In the genomic region with DNA sequence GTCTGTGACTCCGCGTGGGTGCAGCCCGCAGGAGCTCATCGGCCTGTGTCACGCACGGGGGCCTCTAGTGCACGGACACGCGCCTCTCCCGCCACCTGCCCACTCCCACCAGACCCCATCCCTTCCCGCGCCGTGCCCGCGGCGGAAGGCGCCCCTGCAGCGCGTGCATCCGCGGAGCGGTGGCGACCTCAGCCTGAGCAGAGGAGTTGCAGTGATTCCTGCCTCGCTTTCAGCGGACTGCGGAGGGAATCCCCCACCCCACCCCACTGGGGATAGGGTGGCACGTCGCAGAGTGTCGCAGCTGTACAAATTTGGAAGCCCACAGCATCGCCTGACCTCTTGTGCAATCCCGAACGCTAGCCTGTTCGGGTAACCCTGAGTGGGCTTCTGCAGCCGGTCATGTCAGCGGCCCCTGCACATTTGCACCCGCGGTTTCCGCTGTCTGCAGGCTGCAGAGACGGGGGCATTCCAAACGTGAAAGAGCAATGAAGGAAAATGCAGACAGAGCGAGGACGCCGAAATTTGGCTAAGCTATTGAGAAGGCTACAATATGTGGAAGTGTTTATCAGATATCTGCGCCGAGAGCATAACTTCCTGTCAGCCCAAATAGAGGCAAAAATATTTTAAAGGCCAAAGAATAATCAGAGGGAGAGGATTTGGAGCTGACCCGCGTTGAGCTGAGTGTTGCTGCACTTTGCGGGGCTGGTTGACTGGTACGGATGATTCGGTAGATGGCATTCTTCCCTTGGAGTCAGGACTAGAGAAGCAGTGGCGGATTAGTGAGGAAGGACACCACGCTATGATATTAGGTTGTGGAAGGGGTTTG, we compare ENCODE assay signal across 8 cellular contexts. TPM values are rescaled to one million over a fixed set of nuclear protein-coding genes. Genes with fewer than 3 reads are reported as not detected.
DNase-seq lines count a peak whose midpoint lies in the region; ATAC-seq and TF ChIP-seq lines count a peak whose summit lies in the region.

No MANE protein-coding gene starts in this region.

- H2AFZ ChIP-seq in ACC112 (ENCODE audit: low read length, unreplicated experiment) = peak overlapping the region; percentile 90

- H3K27me3 ChIP-seq in ACC112 (ENCODE audit: insufficient read depth, low read length) (no peaks in the 10 kb centered on the region), mononuclear cell (ENCODE audit: insufficient read depth, low read length) (peaks cover 62% of the 10 kb centered on the region), tibial nerve (no peaks in the 10 kb centered on the region)

- TF ChIP-seq POLR2A in GM18505 (IDR thresholded peaks at IDR 0.05; ENCODE audit: borderline replicate concordance, extremely low read depth, insufficient read depth, insufficient read length) = no peak
- TF ChIP-seq POLR2A in tibial nerve (IDR thresholded peaks at IDR 0.05) = no peak

- H3K4me3 ChIP-seq in ACC112 (ENCODE audit: low read depth, low read length) = peak overlapping the region; percentile 92
- H3K4me3 ChIP-seq in epithelial cell of esophagus (ENCODE audit: low read length) = no peak overlapping the region
- H3K4me3 ChIP-seq in mononuclear cell (ENCODE audit: low read length) = peak overlapping the region; percentile 32
- H3K4me3 ChIP-seq in tibial nerve = peak overlapping the region; percentile 50 to 91 (median 60)

- peaks cover 48 to 49% of the 10 kb centered on the region in 2 donors for H3K27me3 Mint-ChIP-seq in T-cell

- peak overlapping the region; percentile 55 to 74 (median 62) for H3K4me3 Mint-ChIP-seq in T-cell

- H3K9me3 ChIP-seq in mononuclear cell (ENCODE audit: low read depth, low read length) = no peaks in the 10 kb centered on the region
- no peaks in the 10 kb centered on the region for H3K9me3 ChIP-seq in tibial nerve

- ATAC-seq in GM18505 (IDR thresholded peaks at IDR 0.05; ENCODE audit: unreplicated experiment) (peak; percentile 20), HG03175 (IDR thresholded peaks at IDR 0.05; ENCODE audit: unreplicated experiment) (peak; percentile 17), T-cell (replicated peaks in 1 of 4) (peak; percentile 24 to 59 (median 29))

- no peaks in the 10 kb centered on the region for H3K36me3 Mint-ChIP-seq in T-cell

- 1% methylated on average over 35 to 47 of the region's 52 CpGs for WGBS in tibial nerve, 2 donors

- H3K27ac Mint-ChIP-seq in T-cell = no peak overlapping the region

- H3K79me2 ChIP-seq in ACC112 (ENCODE audit: control insufficient read depth, insufficient read depth, low read length, unreplicated experiment) = no peaks in the 10 kb centered on the region

- POLR2A ChIA-PET in T-cell (lab: Charles Lee) = no interaction called here

- H3K4me1 ChIP-seq in ACC112 (ENCODE audit: control insufficient read depth, insufficient read depth, low read length, unreplicated experiment) (peaks cover 36% of the 10 kb centered on the region), mononuclear cell (ENCODE audit: insufficient read depth, low read length) (peaks cover 28% of the 10 kb centered on the region), tibial nerve (peaks cover 0 to 25% (median 2%) of the 10 kb centered on the region in 4 donors)

- peak in 3 of 34 experiments; percentile 0 to 7 (median 1) for DNase-seq in T-cell
- peak; percentile 29 for DNase-seq in epithelial cell of esophagus (ENCODE audit: low read depth)
- DNase-seq in tibial nerve (ENCODE audit: low spot score in 2 of 2) = peak; percentile 15 to 49
- DNase-seq in HT-29 (ENCODE audit: low spot score) = no peak

- peaks cover 14 to 17% (median 16%) of the 10 kb centered on the region in 3 donors for H3K4me1 Mint-ChIP-seq in T-cell

- CTCF ChIA-PET in T-cell (lab: Charles Lee) = interaction anchor here in 1 of 2 donors (0.6 kb wide), 1 partner anchor 25 kb away, joined by 16 read pairs; no protein-coding TSS in a partner anchor

- no peaks in the 10 kb centered on the region for H3K9me3 Mint-ChIP-seq in T-cell

- H3K27ac ChIP-seq in ACC112 (ENCODE audit: low read depth, low read length) (no peak overlapping the region), tibial nerve (peak overlapping the region in 2 of 4 donors; percentile 8 to 80)

- H3K36me3 ChIP-seq in ACC112 (ENCODE audit: insufficient read depth, low read length) (no peaks in the 10 kb centered on the region), tibial nerve (no peaks in the 10 kb centered on the region)

- TF ChIP-seq EP300 in tibial nerve (IDR thresholded peaks at IDR 0.05) = no peak

- TF ChIP-seq CTCF in epithelial cell of esophagus (IDR thresholded peaks at IDR 0.05; ENCODE audit: insufficient read depth, low read depth, low read length, missing control alignments) = no peak
- TF ChIP-seq CTCF in tibial nerve (IDR thresholded peaks at IDR 0.05) = peak in 1 of 5 experiments; percentile 6

RNA-seq across cellular contexts. Expression of a gene that starts 0.6 kb away (rescaled TPM):
- under 1 TPM in 3 of 5 donors, not detected in 2; 0.03 to 0.09 (median 0.07) TPM for total RNA-seq in T-cell
- total RNA-seq in mononuclear cell = 0.21 TPM
- 10 to 100 TPM in 2 of 4 donors, 1 to 10 TPM in 2; 6.9 to 13.7 (median 11.1) TPM for total RNA-seq in tibial nerve
- total RNA-seq in HT-29 (2014; rRNA removed; shearing (Covaris generic)) = not detected in 2 replicates
